Comparison of ENCODE assay signal across 8 cellular contexts in genomic region chr4:140152760-140153418, GRCh38. TPM values are rescaled to one million over a fixed set of nuclear protein-coding genes. Genes with fewer than 3 reads are reported as not detected.
A peak's percentile ranks its signal among the peaks of the same experiment; 100 is the strongest.
DNase-seq lines count a peak whose midpoint lies in the region; ATAC-seq and TF ChIP-seq lines count a peak whose summit lies in the region.

No MANE protein-coding gene starts in this region.

- peak overlapping the region; percentile 63 to 88 (median 78) for H3K4me3 ChIP-seq in upper lobe of left lung

- H3K9me3 ChIP-seq in upper lobe of left lung: no peaks in the 10 kb centered on the region

- no peak for TF ChIP-seq EP300 in upper lobe of left lung (IDR thresholded peaks at IDR 0.05)

- 1% methylated on average over 10 to 23 of the region's 53 CpGs for WGBS in upper lobe of left lung, 2 donors

- no peaks in the 10 kb centered on the region for H3K36me3 ChIP-seq in upper lobe of left lung

- H3K9me3 Mint-ChIP-seq in activated naive CD8-positive, alpha-beta T cell (ENCODE audit: low read depth): no peaks in the 10 kb centered on the region

- intact Hi-C loops in Right ventricle myocardium inferior (cut with DNase I): loop anchor here (2.0 to 5.0 kb wide), 5 partner anchors 101 to 486 kb away; partner anchors contain the start of gene MGST2

- TF ChIP-seq CTCF in upper lobe of left lung (IDR thresholded peaks at IDR 0.05): no peak

- H3K4me3 Mint-ChIP-seq in activated naive CD8-positive, alpha-beta T cell: peak overlapping the region; percentile 95

- no peaks in the 10 kb centered on the region for H3K27me3 ChIP-seq in upper lobe of left lung

- peak overlapping the region; percentile 90 for H3K27ac Mint-ChIP-seq in activated naive CD8-positive, alpha-beta T cell

- no peak for ATAC-seq in Right ventricle myocardium inferior
- ATAC-seq in upper lobe of left lung (ENCODE audit: low FRiP score in 2 of 2): peak in 1 of 2 donors; percentile 18

- H3K36me3 Mint-ChIP-seq in activated naive CD8-positive, alpha-beta T cell: no peaks in the 10 kb centered on the region

- H3K4me1 ChIP-seq in upper lobe of left lung: peaks cover 4 to 24% (median 7%) of the 10 kb centered on the region in 4 donors

- H3K27me3 Mint-ChIP-seq in activated naive CD8-positive, alpha-beta T cell: no peaks in the 10 kb centered on the region

- peak in 1 of 4 donors; percentile 48 for TF ChIP-seq POLR2A in upper lobe of left lung (IDR thresholded peaks at IDR 0.05)

- DNase-seq in NCI-H2107 (lab: John Stamatoyannopoulos, UW) (peak; percentile 3), NCI-H2107 treated with DMSO at 0.1 percent for 48 hours (lab: John Stamatoyannopoulos, UW; ENCODE audit: unreplicated experiment) (no peak), RPMI7951 (ENCODE audit: low read depth) (peak; percentile 44), Right ventricle myocardium inferior (ENCODE audit: missing footprints) (peak; percentile 86), occipital lobe (lab: John Stamatoyannopoulos, UW) (peak; percentile 37), upper lobe of left lung (peak; percentile 58 to 93), epidermal melanocyte (ENCODE audit: insufficient read length, low spot score) (no peak)

- H3K4me1 Mint-ChIP-seq in activated naive CD8-positive, alpha-beta T cell (ENCODE audit: low read depth): peaks cover 53% of the 10 kb centered on the region

- H3K27ac ChIP-seq in upper lobe of left lung: peak overlapping the region; percentile 99

RNA-seq across cellular contexts. Expression of gene MAML3, which starts 1.1 kb away (rescaled TPM):
- total RNA-seq in RPMI7951 (2014; rRNA removed; shearing (Covaris generic)): 1.9 and 3.2 TPM in 2 replicates
- 2.3 TPM for total RNA-seq in Right ventricle myocardium inferior
- total RNA-seq in occipital lobe: 4.4 TPM
- 10 to 100 TPM in 5 of 6 donors, 1 to 10 TPM in 1; 9.6 to 31.4 (median 14.5) TPM for total RNA-seq in upper lobe of left lung

Comparison
In these comparisons a context has a peak if more than half of its experiments do, and no peak if none do; other contexts are left out.
1. DNase-seq: peak in NCI-H2107 (single experiment), RPMI7951 (single experiment), Right ventricle myocardium inferior (single experiment), occipital lobe (single experiment) and upper lobe of left lung (2 of 2); none in NCI-H2107 treated with DMSO at 0.1 percent for 48 hours (single experiment) and epidermal melanocyte (single experiment).